Comparison of ENCODE assay signal across 9 cellular contexts in genomic region chr4:152937280-152937534, GRCh38. TPM values are rescaled to one million over a fixed set of nuclear protein-coding genes. Genes with fewer than 3 reads are reported as not detected.
DNase-seq lines count a peak whose midpoint lies in the region; FAIRE-seq and TF ChIP-seq lines count a peak whose summit lies in the region.
"Had no signal": no experiment of that assay in that cellular context is flagged by ENCODE, and none has a peak within 500 bp of the region (broad histone marks: within the 10 kb centered on the region; RNA-seq: fewer than 3 reads in every experiment).

No MANE protein-coding gene starts in this region.

- no peaks in the 10 kb centered on the region for H3K9me3 ChIP-seq in effector memory CD4-positive, alpha-beta T cell (ENCODE audit: control insufficient read depth, low read length)

- no peaks in the 10 kb centered on the region for H3K79me2 ChIP-seq in KMS-11 (ENCODE audit: insufficient read depth, low read depth)

- no peaks in the 10 kb centered on the region for H3K4me1 ChIP-seq in KMS-11 (ENCODE audit: low read depth, poor library complexity, severe bottlenecking)
- H3K4me1 ChIP-seq in effector memory CD4-positive, alpha-beta T cell (ENCODE audit: control insufficient read depth, insufficient read depth, low read length, poor library complexity, severe bottlenecking), result peaks cover 10% of the 10 kb centered on the region

- CTCF ChIA-PET in BJ (lab: Yijun Ruan, JAX), result interaction anchor here (1.0 kb wide), 1 partner anchor 146 kb away, joined by 5 read pairs; no protein-coding TSS in a partner anchor

- TF ChIP-seq CTCF in BJ (IDR thresholded peaks at IDR 0.05; ENCODE audit: insufficient read depth, low read depth, low read length) (no peak), KMS-11 (conservative IDR thresholded peaks at IDR 0.05; ENCODE audit: low read depth, low read length) (no peak), nephron progenitor cell (IDR thresholded peaks at IDR 0.05) (no peak)

- peak overlapping the region; percentile 86 for H2AFZ ChIP-seq in KMS-11 (ENCODE audit: low read depth)

- H3K27ac Mint-ChIP-seq in nephron progenitor cell, result no peak overlapping the region

- peak overlapping the region; percentile 48 for H3K4me3 ChIP-seq in BJ (ENCODE audit: low read depth, low read length)
- no peak overlapping the region for H3K4me3 ChIP-seq in KMS-11 (IDR thresholded peaks at IDR 0.05; ENCODE audit: insufficient read depth, low read depth, low read length)
- H3K4me3 ChIP-seq in effector memory CD4-positive, alpha-beta T cell (ENCODE audit: insufficient read depth, low read depth, low read length, poor library complexity, severe bottlenecking), result peak overlapping the region; percentile 67

- peaks cover 53% of the 10 kb centered on the region for H3K27me3 Mint-ChIP-seq in nephron progenitor cell (ENCODE audit: low read depth, poor library complexity)

- POLR2A ChIA-PET in BJ (lab: Charles Lee), result no interaction called here

- H3K4me1 Mint-ChIP-seq in nephron progenitor cell, result peaks cover 28% of the 10 kb centered on the region

- no peaks in the 10 kb centered on the region for H3K9me3 Mint-ChIP-seq in nephron progenitor cell

- no peaks in the 10 kb centered on the region for H3K36me3 Mint-ChIP-seq in nephron progenitor cell (ENCODE audit: low read depth)

- peak overlapping the region; percentile 73 for H3K4me3 Mint-ChIP-seq in nephron progenitor cell

- H3K36me3 ChIP-seq in BJ (ENCODE audit: control insufficient read depth, insufficient read depth, low read length) (no peaks in the 10 kb centered on the region), KMS-11 (ENCODE audit: insufficient read depth) (no peaks in the 10 kb centered on the region)
- no peaks in the 10 kb centered on the region for H3K36me3 ChIP-seq in effector memory CD4-positive, alpha-beta T cell (ENCODE audit: control insufficient read depth, insufficient read depth, low read length)

- H3K27ac ChIP-seq in KMS-11, result no peak overlapping the region
- H3K27ac ChIP-seq in effector memory CD4-positive, alpha-beta T cell (ENCODE audit: insufficient read depth, low read length, poor library complexity, severe bottlenecking), result no peak overlapping the region

- H3K9ac ChIP-seq in KMS-11, result no peak overlapping the region

- DNase-seq in BJ (ENCODE audit: low read depth) (no peak), nephron progenitor cell (no peak), frontal cortex (ENCODE audit: low spot score in 2 of 2) (no peak), retina (no peak), NOMO-1 (lab: John Stamatoyannopoulos, UW; ENCODE audit: unreplicated experiment in 2 of 2) (no peak), HK-2 (ENCODE audit: unreplicated experiment) (no peak)
- no peak for DNase-seq in effector memory CD4-positive, alpha-beta T cell

- no peak for FAIRE-seq in frontal cortex (lab: Jason Lieb, UNC)
- FAIRE-seq: GM18507 had no signal

- peak overlapping the region; percentile 76 for H3K4me2 ChIP-seq in KMS-11

- H4K20me1 ChIP-seq in KMS-11 (ENCODE audit: insufficient read depth), result no peaks in the 10 kb centered on the region

- H3K27me3 ChIP-seq in BJ (ENCODE audit: control insufficient read depth, insufficient read depth, low read length), result peaks cover 10% of the 10 kb centered on the region
- H3K27me3 ChIP-seq in KMS-11 (ENCODE audit: insufficient read depth, low read depth), result peaks cover 23% of the 10 kb centered on the region
- H3K27me3 ChIP-seq in effector memory CD4-positive, alpha-beta T cell (replicated peaks; ENCODE audit: control insufficient read depth, insufficient read depth, low read length, poor library complexity, severe bottlenecking), result peaks cover 18% of the 10 kb centered on the region

RNA-seq across cellular contexts. Expression of gene FHDC1, which starts 1.1 kb away (rescaled TPM):
- polyA plus RNA-seq in BJ (2011; rRNA removed), result 0.17 and 0.22 TPM in 2 replicates
- 0.19 and 0.36 TPM in 2 replicates for polyA minus RNA-seq in BJ (2011; rRNA and poly(A)+ RNA removed)
- total RNA-seq in frontal cortex, result 5.7 TPM
